In genomic region chr17:62629556-62630364, GRCh38 we compare ENCODE assay signal across 9 cellular contexts. TPM values are rescaled to one million over a fixed set of nuclear protein-coding genes. Genes with fewer than 3 reads are reported as not detected.
DNase-seq lines count a peak whose midpoint lies in the region; ATAC-seq, FAIRE-seq and TF ChIP-seq lines count a peak whose summit lies in the region.
"Had no signal": no experiment of that assay in that cellular context is flagged by ENCODE, and none has a peak within 500 bp of the region (broad histone marks: within the 10 kb centered on the region; RNA-seq: fewer than 3 reads in every experiment).

No MANE protein-coding gene starts in this region.

- H3K4me1 ChIP-seq in cardiac muscle cell (ENCODE audit: low read depth) (peaks cover 23% of the 10 kb centered on the region), right cardiac atrium (ENCODE audit: control insufficient read depth, insufficient read depth, low read length) (peaks cover 2% of the 10 kb centered on the region), muscle layer of duodenum (ENCODE audit: control insufficient read depth in 1 of 2, insufficient read depth in 2 of 2, low read length in 2 of 2) (peaks cover 0 to 40% of the 10 kb centered on the region in 2 donors)

- H3K9me3 ChIP-seq in cardiac muscle cell (ENCODE audit: low read depth) (no peaks in the 10 kb centered on the region), right cardiac atrium (ENCODE audit: control insufficient read depth, low read length) (no peaks in the 10 kb centered on the region), muscle layer of duodenum (ENCODE audit: control insufficient read depth in 1 of 2, low read length in 2 of 2) (no peaks in the 10 kb centered on the region)

- ATAC-seq in right cardiac atrium = no peak
- ATAC-seq in GM18868 (IDR thresholded peaks at IDR 0.05; ENCODE audit: unreplicated experiment) = no peak

- H3K4me3 ChIP-seq in cardiac muscle cell (peak overlapping the region; percentile 44), right cardiac atrium (ENCODE audit: low read length) (no peak overlapping the region), choroid plexus epithelial cell (ENCODE audit: low read depth, low read length) (peak overlapping the region; percentile 84), muscle layer of duodenum (ENCODE audit: low read depth in 1 of 2, low read length in 2 of 2) (peak overlapping the region; percentile 38 to 67)

- H3K27ac ChIP-seq in cardiac muscle cell (peak overlapping the region; percentile 86), right cardiac atrium (ENCODE audit: low read length) (no peak overlapping the region), muscle layer of duodenum (ENCODE audit: low read length) (peak overlapping the region; percentile 8)

- peak; percentile 97 for FAIRE-seq in urothelium cell line (lab: Jason Lieb, UNC)

- no peak for TF ChIP-seq CTCF in cardiac muscle cell (IDR thresholded peaks at IDR 0.05; ENCODE audit: low read depth, low read length)
- TF ChIP-seq CTCF in choroid plexus epithelial cell (conservative IDR thresholded peaks at IDR 0.05; ENCODE audit: low read depth, low read length) = no peak

- WGBS in right cardiac atrium = 62% methylated on average over 19 of the region's 19 CpGs

- intact Hi-C loops in right cardiac atrium (cut with DNase I) = no loop called here

- DNase-seq in cardiac muscle cell (ENCODE audit: low read depth in 1 of 2, low spot score in 1 of 2) = peak in 1 of 2 donors; percentile 23
- no peak for DNase-seq in right cardiac atrium
- DNase-seq in choroid plexus epithelial cell (ENCODE audit: low read depth) = no peak
- no peak for DNase-seq in urothelium cell line (ENCODE audit: low spot score)
- no peak for DNase-seq in activated CD4-positive, CD25-positive, alpha-beta regulatory T cell (lab: John Stamatoyannopoulos, UW)
- no peak for DNase-seq in LoVo (ENCODE audit: low spot score)
- DNase-seq: MV-4-11 had no signal

- H3K27me3 ChIP-seq in cardiac muscle cell (no peaks in the 10 kb centered on the region), right cardiac atrium (ENCODE audit: control insufficient read depth, insufficient read depth) (no peaks in the 10 kb centered on the region), muscle layer of duodenum (ENCODE audit: low read depth, low read length) (peaks cover 9% of the 10 kb centered on the region)

- H3K36me3 ChIP-seq in cardiac muscle cell (no peaks in the 10 kb centered on the region), muscle layer of duodenum (ENCODE audit: control insufficient read depth in 1 of 2, insufficient read depth in 2 of 2, low read length in 2 of 2) (no peaks in the 10 kb centered on the region)

RNA-seq across cellular contexts. Expression of gene MRC2, which starts 2.3 kb away (rescaled TPM):
- total RNA-seq in cardiac muscle cell = 76.0 and 136 TPM in 2 replicates
- 53.1 and 90.3 TPM in 2 replicates for polyA plus RNA-seq in cardiac muscle cell
- total RNA-seq in right cardiac atrium = 10 to 100 TPM; 33.7 to 91.9 (median 56.4) TPM
- polyA plus RNA-seq in right cardiac atrium = 36.7 TPM
